Comparison of ENCODE assay signal across 27 cellular contexts in the genomic region with DNA sequence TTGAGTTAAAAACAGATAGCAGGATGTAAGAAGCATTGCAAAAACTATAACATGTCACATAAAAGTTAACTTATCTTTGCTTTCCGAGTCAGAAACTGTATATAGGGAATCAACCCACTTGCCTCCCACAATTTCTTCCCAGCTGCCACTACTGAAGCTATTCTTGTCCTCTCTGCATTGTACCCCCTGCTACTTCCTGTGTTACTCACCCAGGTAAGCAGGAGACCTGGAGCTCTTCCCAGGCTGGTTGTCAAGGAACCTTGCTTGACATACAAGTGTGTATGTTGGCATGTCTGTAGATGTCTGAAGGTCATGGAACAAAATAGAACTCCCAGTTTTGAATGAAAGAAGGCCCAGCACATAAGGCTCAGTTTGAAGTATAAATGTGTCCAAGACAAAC.
"Had no signal": no experiment of that assay in that cellular context is flagged by ENCODE, and none has a peak within 500 bp of the region (broad histone marks: within the 10 kb centered on the region; RNA-seq: fewer than 3 reads in every experiment).

No MANE protein-coding gene starts in this region.

- H3K4me3 ChIP-seq: SJCRH30, SK-N-MC had no signal

- H3K27ac Mint-ChIP-seq: activated CD4-positive, alpha-beta T cell treated with anti-CD3 and anti-CD28 coated beads, Interleukin-2, amount 10 ng/mL, durations not matched to agents 24 days and 14 days; activated CD8-positive, alpha-beta T cell treated with anti-CD3 and anti-CD28 coated beads for 36 hours; activated naive CD8-positive, alpha-beta T cell treated with anti-CD3 and anti-CD28 coated beads for 36 hours; activated T-cell treated with anti-CD3 and anti-CD28 coated beads, Interleukin-2, amount 50 U/mL, for 72 hours; activated T-helper 17 cell treated with anti-CD3 and anti-CD28 coated beads, Interleukin-2, amount 50 U/mL, for 72 hours had no signal

- H3K36me3 Mint-ChIP-seq: activated naive CD8-positive, alpha-beta T cell treated with anti-CD3 and anti-CD28 coated beads for 36 hours had no signal

- H3K9me3 ChIP-seq: SJCRH30 had no signal

- H3K27me3 ChIP-seq: SJCRH30 had no signal

- H3K9me3 Mint-ChIP-seq: activated CD4-positive, alpha-beta T cell treated with anti-CD3 and anti-CD28 coated beads, Interleukin-2, amount 10 ng/mL, durations not matched to agents 24 days and 14 days had no signal

- H3K27me3 Mint-ChIP-seq: activated CD4-positive, alpha-beta T cell treated with anti-CD3 and anti-CD28 coated beads, Interleukin-2, amount 10 ng/mL, durations not matched to agents 24 days and 14 days; activated CD8-positive, alpha-beta T cell treated with anti-CD3 and anti-CD28 coated beads for 36 hours; activated naive CD8-positive, alpha-beta T cell treated with anti-CD3 and anti-CD28 coated beads for 36 hours; activated T-helper 17 cell treated with anti-CD3 and anti-CD28 coated beads, Interleukin-2, amount 50 U/mL, for 72 hours had no signal

- H3K4me1 Mint-ChIP-seq: activated CD4-positive, alpha-beta T cell treated with anti-CD3 and anti-CD28 coated beads, Interleukin-2, amount 10 ng/mL, durations not matched to agents 24 days and 14 days; activated naive CD8-positive, alpha-beta T cell treated with anti-CD3 and anti-CD28 coated beads for 36 hours; activated T-helper 17 cell treated with anti-CD3 and anti-CD28 coated beads, Interleukin-2, amount 50 U/mL, for 72 hours had no signal

- H3K27ac ChIP-seq: SJCRH30, SK-N-MC had no signal

- DNase-seq: activated CD4-positive, alpha-beta T cell treated with anti-CD3 and anti-CD28 coated beads, Interleukin-2, amount 10 ng/mL, durations not matched to agents 24 days and 14 days; activated CD4-positive, alpha-beta T cell treated with anti-CD3 and anti-CD28 coated beads, Interleukin-2, amount 50 U/mL, for 4 hours; activated CD8-positive, alpha-beta T cell treated with anti-CD3 and anti-CD28 coated beads for 36 hours; activated effector memory CD4-positive, alpha-beta T cell treated with anti-CD3 and anti-CD28 coated beads, Interleukin-2, amount 50 U/mL, for 16 hours; activated naive CD4-positive, alpha-beta T cell; activated naive CD4-positive, alpha-beta T cell treated with anti-CD3 and anti-CD28 coated beads, Interleukin-2, amount 50 U/mL, for 16 hours; activated naive CD8-positive, alpha-beta T cell treated with anti-CD3 and anti-CD28 coated beads for 36 hours; activated T-cell treated with anti-CD3 and anti-CD28 coated beads, Interleukin-2, amount 50 U/mL, for 1 hour; activated T-cell treated with anti-CD3 and anti-CD28 coated beads, Interleukin-2, amount 50 U/mL, for 72 hours; amniotic stem cell; aorta; cerebellar nuclear complex; Karpas-422; KBM-7; NCI-H1105; NCI-H1417 treated with DMSO at 0.1 percent for 48 hours; NCI-H1694; NCI-H1930; NCI-H2081 treated with DMSO at 0.1 percent for 48 hours; NCI-H226; NCI-H446 treated with DMSO at 0.1 percent for 48 hours; NCI-H524; SHP77; SJCRH30; T1000 had no signal

- H3K4me1 ChIP-seq: SJCRH30 had no signal

- H3K4me3 Mint-ChIP-seq: activated CD4-positive, alpha-beta T cell treated with anti-CD3 and anti-CD28 coated beads, Interleukin-2, amount 10 ng/mL, durations not matched to agents 24 days and 14 days; activated CD8-positive, alpha-beta T cell treated with anti-CD3 and anti-CD28 coated beads for 36 hours; activated naive CD8-positive, alpha-beta T cell treated with anti-CD3 and anti-CD28 coated beads for 36 hours; activated T-cell treated with anti-CD3 and anti-CD28 coated beads, Interleukin-2, amount 50 U/mL, for 72 hours; activated T-helper 17 cell treated with anti-CD3 and anti-CD28 coated beads, Interleukin-2, amount 50 U/mL, for 72 hours had no signal

- ATAC-seq: activated CD8-positive, alpha-beta T cell treated with anti-CD3 and anti-CD28 coated beads for 36 hours; activated T-cell treated with anti-CD3 and anti-CD28 coated beads, Interleukin-2, amount 50 U/mL, for 72 hours; activated T-helper 17 cell treated with anti-CD3 and anti-CD28 coated beads, Interleukin-2, amount 50 U/mL, for 72 hours had no signal

- H3K36me3 ChIP-seq: SJCRH30 had no signal
